Comparison of ENCODE assay signal across 19 cellular contexts in the genomic region with DNA sequence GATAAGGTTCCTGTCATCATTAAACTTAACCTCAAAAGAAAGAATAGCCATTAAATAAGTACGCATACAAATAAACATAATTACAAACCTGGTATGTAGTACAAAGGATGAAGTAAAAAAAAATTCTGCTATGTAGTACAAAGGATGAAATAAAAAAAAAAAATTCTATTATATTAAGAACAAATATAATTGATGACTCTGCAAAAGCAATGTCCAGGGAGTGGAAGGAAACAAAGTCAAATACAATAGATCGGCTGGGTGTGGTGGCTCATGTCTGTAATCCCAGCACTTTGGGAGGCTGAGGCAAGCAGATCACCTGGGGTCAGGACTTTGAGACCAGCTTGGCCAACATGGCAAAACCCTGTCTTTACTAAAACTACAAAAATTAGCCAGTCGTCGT.
"Had no signal": no experiment of that assay in that cellular context is flagged by ENCODE, and none has a peak within 500 bp of the region (broad histone marks: within the 10 kb centered on the region; RNA-seq: fewer than 3 reads in every experiment).

No MANE protein-coding gene starts in this region.

- H3K27me3 Mint-ChIP-seq: activated CD4-positive, alpha-beta memory T cell treated with anti-CD3 and anti-CD28 coated beads for 36 hours; activated CD4-positive, alpha-beta T cell treated with anti-CD3 and anti-CD28 coated beads for 36 hours; activated CD8-positive, alpha-beta memory T cell treated with anti-CD3 and anti-CD28 coated beads, Interleukin-2, amount 10 ng/mL, durations not matched to agents 7 days and 5 days; activated naive CD8-positive, alpha-beta T cell treated with anti-CD3 and anti-CD28 coated beads, Interleukin-2, amount 50 U/mL, for 24 hours had no signal

- H3K4me3 Mint-ChIP-seq: activated CD4-positive, alpha-beta memory T cell treated with anti-CD3 and anti-CD28 coated beads for 36 hours; activated CD4-positive, alpha-beta T cell treated with anti-CD3 and anti-CD28 coated beads for 36 hours; activated CD8-positive, alpha-beta memory T cell treated with anti-CD3 and anti-CD28 coated beads, Interleukin-2, amount 10 ng/mL, durations not matched to agents 7 days and 5 days; activated naive CD8-positive, alpha-beta T cell treated with anti-CD3 and anti-CD28 coated beads, Interleukin-2, amount 50 U/mL, for 24 hours; stimulated activated effector memory CD8-positive, alpha-beta T cell treated with anti-CD3 and anti-CD28 coated beads, Interleukin-12 subunit alpha, Interleukin-12 subunit beta, amount 100 ng/mL, for 72 hours; T-helper 2 cell treated with Interferon-gamma antibody and Interleukin-4, amounts not matched to agents 5 μg/mL and 100 μg/mL, for 36 hours had no signal

- H3K9me3 ChIP-seq: colonic mucosa, gastrocnemius medialis, neutrophil, pancreas, upper lobe of right lung had no signal

- DNase-seq: activated CD4-positive, alpha-beta memory T cell treated with anti-CD3 and anti-CD28 coated beads for 36 hours; activated CD4-positive, alpha-beta T cell treated with anti-CD3 and anti-CD28 coated beads for 36 hours; activated CD8-positive, alpha-beta memory T cell treated with anti-CD3 and anti-CD28 coated beads, Interleukin-2, amount 10 ng/mL, durations not matched to agents 7 days and 5 days; activated naive CD8-positive, alpha-beta T cell treated with anti-CD3 and anti-CD28 coated beads, Interleukin-2, amount 50 U/mL, for 24 hours; aorta; brain microvascular endothelial cell; central memory CD4-positive, alpha-beta T cell; colonic mucosa; gastrocnemius medialis; head of caudate nucleus; mammary epithelial cell; pancreas; stimulated activated CD4-positive, alpha-beta T cell treated with anti-CD3 and anti-CD28 coated beads, Interleukin-4, amount 100 ng/mL, for 1 hour; upper lobe of right lung had no signal

- H3K27ac ChIP-seq: brain microvascular endothelial cell, colonic mucosa, gastrocnemius medialis, pancreas, upper lobe of right lung had no signal

- ATAC-seq: activated CD4-positive, alpha-beta T cell treated with anti-CD3 and anti-CD28 coated beads for 36 hours; activated CD8-positive, alpha-beta memory T cell treated with anti-CD3 and anti-CD28 coated beads, Interleukin-2, amount 10 ng/mL, durations not matched to agents 7 days and 5 days; gastrocnemius medialis; sciatic nerve; stimulated activated effector memory CD8-positive, alpha-beta T cell treated with anti-CD3 and anti-CD28 coated beads, Interleukin-12 subunit alpha, Interleukin-12 subunit beta, amount 100 ng/mL, for 72 hours; upper lobe of right lung had no signal

- H3K27me3 ChIP-seq: brain microvascular endothelial cell, colonic mucosa, gastrocnemius medialis, neutrophil, pancreas, upper lobe of right lung had no signal

- H3K9me3 Mint-ChIP-seq: activated CD4-positive, alpha-beta memory T cell treated with anti-CD3 and anti-CD28 coated beads for 36 hours; activated naive CD8-positive, alpha-beta T cell treated with anti-CD3 and anti-CD28 coated beads, Interleukin-2, amount 50 U/mL, for 24 hours; stimulated activated effector memory CD8-positive, alpha-beta T cell treated with anti-CD3 and anti-CD28 coated beads, Interleukin-12 subunit alpha, Interleukin-12 subunit beta, amount 100 ng/mL, for 72 hours; T-helper 2 cell treated with Interferon-gamma antibody and Interleukin-4, amounts not matched to agents 5 μg/mL and 100 μg/mL, for 36 hours had no signal

- H3K4me2 ChIP-seq: smooth muscle cell had no signal

- H3K27ac Mint-ChIP-seq: activated CD4-positive, alpha-beta memory T cell treated with anti-CD3 and anti-CD28 coated beads for 36 hours; activated CD4-positive, alpha-beta T cell treated with anti-CD3 and anti-CD28 coated beads for 36 hours; activated CD8-positive, alpha-beta memory T cell treated with anti-CD3 and anti-CD28 coated beads, Interleukin-2, amount 10 ng/mL, durations not matched to agents 7 days and 5 days; activated naive CD8-positive, alpha-beta T cell treated with anti-CD3 and anti-CD28 coated beads, Interleukin-2, amount 50 U/mL, for 24 hours; T-helper 2 cell treated with Interferon-gamma antibody and Interleukin-4, amounts not matched to agents 5 μg/mL and 100 μg/mL, for 36 hours had no signal
